ENCODE assay signal across 8 cellular contexts in the genomic region with DNA sequence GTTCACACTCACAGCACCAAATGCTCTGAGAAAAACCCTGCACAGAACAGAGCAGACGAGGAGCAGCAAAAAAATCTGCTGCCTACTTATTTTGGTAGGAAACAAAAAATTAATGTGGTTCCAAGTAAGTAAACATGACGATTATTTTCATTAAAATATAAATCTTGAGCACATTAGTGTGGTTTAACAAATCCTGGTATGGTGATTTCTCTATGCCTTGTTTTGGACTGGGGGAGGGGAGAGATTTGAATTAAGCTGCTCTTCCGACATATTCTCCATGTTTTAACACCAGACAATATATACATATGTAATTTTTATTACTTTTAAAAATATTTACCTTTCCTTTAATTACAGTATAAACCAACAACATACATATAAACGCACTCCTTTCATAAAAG. TPM values are rescaled to one million over a fixed set of nuclear protein-coding genes. Genes with fewer than 3 reads are reported as not detected.
DNase-seq lines count a peak whose midpoint lies in the region; ATAC-seq lines count a peak whose summit lies in the region.

No MANE protein-coding gene starts in this region.

- CTCF ChIA-PET in activated CD4-positive, alpha-beta memory T cell treated with anti-CD3 and anti-CD28 coated beads, Interleukin-2, amount 10 ng/mL, durations not matched to agents 7 days and 5 days (lab: Charles Lee): interaction anchor here (0.9 to 1.0 kb wide), 2 partner anchors 212 to 365 kb away, joined by 3 read pairs; no protein-coding TSS in a partner anchor

- peak overlapping the region; percentile 95 for H3K4me3 ChIP-seq in iPS-18a (ENCODE audit: low read length)

- H3K9me3 Mint-ChIP-seq in activated CD4-positive, alpha-beta memory T cell treated with anti-CD3 and anti-CD28 coated beads, Interleukin-2, amount 10 ng/mL, durations not matched to agents 7 days and 5 days: no peaks in the 10 kb centered on the region
- H3K9me3 Mint-ChIP-seq in stimulated activated memory B cell treated with anti-CD40 and anti-IgM and Interleukin-4, amounts not matched to agents 10 μg/mL and 1 μg/mL and 100 μg/mL, for 72 hours: no peaks in the 10 kb centered on the region

- H3K4me1 ChIP-seq in iPS-18a (ENCODE audit: control insufficient read depth, low read depth, low read length): peaks cover 20% of the 10 kb centered on the region

- DNase-seq in DMS53 (lab: John Stamatoyannopoulos, UW) (peak; percentile 24), DMS53 treated with DMSO at 0.1 percent for 48 hours (lab: John Stamatoyannopoulos, UW; ENCODE audit: unreplicated experiment) (no peak), substantia nigra (lab: John Stamatoyannopoulos, UW) (no peak), kidney tubule cell (ENCODE audit: low spot score) (no peak), glomerular visceral epithelial cell (ENCODE audit: extremely low spot score) (no peak)
- no peak for DNase-seq in activated CD4-positive, alpha-beta memory T cell treated with anti-CD3 and anti-CD28 coated beads, Interleukin-2, amount 10 ng/mL, durations not matched to agents 7 days and 5 days

- peak overlapping the region; percentile 100 for H3K27ac Mint-ChIP-seq in activated CD4-positive, alpha-beta memory T cell treated with anti-CD3 and anti-CD28 coated beads, Interleukin-2, amount 10 ng/mL, durations not matched to agents 7 days and 5 days
- H3K27ac Mint-ChIP-seq in stimulated activated memory B cell treated with anti-CD40 and anti-IgM and Interleukin-4, amounts not matched to agents 10 μg/mL and 1 μg/mL and 100 μg/mL, for 72 hours: peak overlapping the region; percentile 91

- H3K27ac ChIP-seq in iPS-18a (ENCODE audit: low read length): no peak overlapping the region
- H3K27ac ChIP-seq in substantia nigra (ENCODE audit: low read depth, low read length, poor library complexity, severe bottlenecking): no peak overlapping the region

- POLR2A ChIA-PET in activated CD4-positive, alpha-beta memory T cell treated with anti-CD3 and anti-CD28 coated beads, Interleukin-2, amount 10 ng/mL, durations not matched to agents 7 days and 5 days (lab: Charles Lee): interaction anchor here (1.6 to 3.1 kb wide), 5 partner anchors 9 to 212 kb away, joined by 4 to 28 read pairs (median 7); no protein-coding TSS in a partner anchor

- peaks cover 31% of the 10 kb centered on the region for H3K36me3 Mint-ChIP-seq in activated CD4-positive, alpha-beta memory T cell treated with anti-CD3 and anti-CD28 coated beads, Interleukin-2, amount 10 ng/mL, durations not matched to agents 7 days and 5 days (ENCODE audit: low read depth)
- H3K36me3 Mint-ChIP-seq in stimulated activated memory B cell treated with anti-CD40 and anti-IgM and Interleukin-4, amounts not matched to agents 10 μg/mL and 1 μg/mL and 100 μg/mL, for 72 hours: peaks cover 11% of the 10 kb centered on the region

- peak overlapping the region; percentile 88 for H3K9ac ChIP-seq in iPS-18a (ENCODE audit: low read length)

- H3K4me1 Mint-ChIP-seq in activated CD4-positive, alpha-beta memory T cell treated with anti-CD3 and anti-CD28 coated beads, Interleukin-2, amount 10 ng/mL, durations not matched to agents 7 days and 5 days: peaks cover 47% of the 10 kb centered on the region
- H3K4me1 Mint-ChIP-seq in stimulated activated memory B cell treated with anti-CD40 and anti-IgM and Interleukin-4, amounts not matched to agents 10 μg/mL and 1 μg/mL and 100 μg/mL, for 72 hours: peaks cover 20% of the 10 kb centered on the region

- H3K27me3 ChIP-seq in iPS-18a (ENCODE audit: control insufficient read depth, insufficient read depth, low read length): peaks cover 27% of the 10 kb centered on the region

- no peaks in the 10 kb centered on the region for H3K36me3 ChIP-seq in iPS-18a (ENCODE audit: control insufficient read depth, low read depth, low read length)

- ATAC-seq in stimulated activated memory B cell treated with anti-CD40 and anti-IgM and Interleukin-4, amounts not matched to agents 10 μg/mL and 1 μg/mL and 100 μg/mL, for 72 hours: no peak

- H3K9me3 ChIP-seq in iPS-18a (ENCODE audit: control insufficient read depth, low read depth, low read length): no peaks in the 10 kb centered on the region

- H3K4me3 Mint-ChIP-seq in activated CD4-positive, alpha-beta memory T cell treated with anti-CD3 and anti-CD28 coated beads, Interleukin-2, amount 10 ng/mL, durations not matched to agents 7 days and 5 days: peak overlapping the region; percentile 83
- H3K4me3 Mint-ChIP-seq in stimulated activated memory B cell treated with anti-CD40 and anti-IgM and Interleukin-4, amounts not matched to agents 10 μg/mL and 1 μg/mL and 100 μg/mL, for 72 hours: peak overlapping the region; percentile 96

- no peaks in the 10 kb centered on the region for H3K27me3 Mint-ChIP-seq in activated CD4-positive, alpha-beta memory T cell treated with anti-CD3 and anti-CD28 coated beads, Interleukin-2, amount 10 ng/mL, durations not matched to agents 7 days and 5 days
- no peaks in the 10 kb centered on the region for H3K27me3 Mint-ChIP-seq in stimulated activated memory B cell treated with anti-CD40 and anti-IgM and Interleukin-4, amounts not matched to agents 10 μg/mL and 1 μg/mL and 100 μg/mL, for 72 hours

RNA-seq across cellular contexts. Expression of a gene that starts 1.8 kb away (rescaled TPM):
- 10 to 100 TPM; 41.7 to 43.0 TPM for total RNA-seq in activated CD4-positive, alpha-beta memory T cell treated with anti-CD3 and anti-CD28 coated beads, Interleukin-2, amount 10 ng/mL, durations not matched to agents 7 days and 5 days
